In genomic region chr11:11621881-11622706, GRCh38 we compare ENCODE assay signal across 8 cellular contexts. TPM values are rescaled to one million over a fixed set of nuclear protein-coding genes. Genes with fewer than 3 reads are reported as not detected.
A peak's percentile ranks its signal among the peaks of the same experiment; 100 is the strongest.
DNase-seq lines count a peak whose midpoint lies in the region; ATAC-seq, FAIRE-seq and TF ChIP-seq lines count a peak whose summit lies in the region.

TSS of gene GALNT18 (minus strand) at chr11:11622005.

- no peaks in the 10 kb centered on the region for H3K9me3 Mint-ChIP-seq in T-cell

- POLR2A ChIA-PET in T-cell (lab: Charles Lee), result no interaction called here

- ATAC-seq in HG02759 (IDR thresholded peaks at IDR 0.05; ENCODE audit: unreplicated experiment) (peak; percentile 93), T-cell (replicated peaks in 1 of 4) (peak; percentile 82 to 97 (median 86))

- peak within 1 kb of the TSS; percentile 54 to 70 (median 69) for H3K4me3 Mint-ChIP-seq in T-cell

- intact Hi-C loops in ascending aorta (cut with DNase I), result loop anchor here (1.0 to 10.0 kb wide), 9 partner anchors 33 to 817 kb away; partner anchors contain the start of genes EIF4G2 and ZBED5

- peak; percentile 95 for DNase-seq in GM12892 (ENCODE audit: insufficient read length)
- peak; percentile 87 for DNase-seq in NCI-H128 (lab: John Stamatoyannopoulos, UW; ENCODE audit: unreplicated experiment)
- peak in 33 of 34 experiments; percentile 7 to 68 (median 46) for DNase-seq in T-cell
- DNase-seq in ascending aorta (ENCODE audit: low spot score in 2 of 2), result peak; percentile 36 to 94
- peak; percentile 83 for DNase-seq in right atrium auricular region (ENCODE audit: low spot score)
- peak; percentile 66 for DNase-seq in pulmonary artery endothelial cell (ENCODE audit: low read depth, low spot score)
- DNase-seq in urothelium cell line (ENCODE audit: low spot score), result peak; percentile 99

- H3K4me1 Mint-ChIP-seq in T-cell, result peaks cover 0 to 17% (median 11%) of the 10 kb centered on the region in 3 donors

- peak within 1 kb of the TSS; percentile 63 to 90 for H3K27ac ChIP-seq in ascending aorta
- H3K27ac ChIP-seq in right atrium auricular region, result peak within 1 kb of the TSS; percentile 82 to 84

- FAIRE-seq in GM12892 (lab: Jason Lieb, UNC) (peak; percentile 90), urothelium cell line (lab: Jason Lieb, UNC) (peak; percentile 98)

- H3K27me3 ChIP-seq in ascending aorta, result no peaks in the 10 kb centered on the region
- no peaks in the 10 kb centered on the region for H3K27me3 ChIP-seq in right atrium auricular region

- H3K36me3 Mint-ChIP-seq in T-cell, result no peaks in the 10 kb centered on the region

- CTCF ChIA-PET in T-cell (lab: Charles Lee), result interaction anchor here in 1 of 2 donors (0.6 kb wide), 1 partner anchor 1866 kb away, joined by 4 read pairs; no protein-coding TSS in a partner anchor

- H3K9me3 ChIP-seq in ascending aorta (no peaks in the 10 kb centered on the region), right atrium auricular region (no peaks in the 10 kb centered on the region)

- peaks cover 0 to 26% of the 10 kb centered on the region in 2 donors for H3K4me1 ChIP-seq in ascending aorta
- H3K4me1 ChIP-seq in right atrium auricular region, result peaks cover 0 to 39% of the 10 kb centered on the region in 2 donors

- H3K27me3 Mint-ChIP-seq in T-cell, result peaks cover 35 to 50% of the 10 kb centered on the region in 2 donors

- H3K4me3 ChIP-seq in ascending aorta, result peak within 1 kb of the TSS; percentile 62 to 92
- H3K4me3 ChIP-seq in right atrium auricular region, result peak within 1 kb of the TSS; percentile 60 to 78

- TF ChIP-seq CTCF in ascending aorta (IDR thresholded peaks at IDR 0.05) (peak; percentile 15 to 56 (median 45)), right atrium auricular region (IDR thresholded peaks at IDR 0.05) (peak; percentile 47 to 60)

- no peaks in the 10 kb centered on the region for H3K36me3 ChIP-seq in ascending aorta
- H3K36me3 ChIP-seq in right atrium auricular region, result no peaks in the 10 kb centered on the region

- H3K27ac Mint-ChIP-seq in T-cell, result no peak within 1 kb of the TSS

- TF ChIP-seq POLR2A in GM12892 (IDR thresholded peaks at IDR 0.05; ENCODE audit: low read depth, low read length), result peak; percentile 54; the same call in 1 of the 2 replicates

RNA-seq across cellular contexts. Expression of gene GALNT18, which starts in this region (rescaled TPM):
- 6.2 TPM for polyA plus RNA-seq in GM12892 (2012; ENCODE audit: missing spikeins)
- total RNA-seq in T-cell (under 1 TPM in 2 of 5 donors, not detected in 3; 0.10 to 0.15 TPM), ascending aorta (53.5 TPM), right atrium auricular region (10 to 100 TPM; 22.2 to 26.8 TPM), pulmonary artery endothelial cell (0.53 and 1.7 TPM in 2 replicates)

Comparison
In these comparisons a context has a peak if more than half of its experiments do, and no peak if none do; other contexts are left out.
1. Peak in every context shown above with its lines: DNase-seq, ATAC-seq, H3K4me3 ChIP-seq and H3K27ac ChIP-seq.
2. Peak in DNase-seq and ATAC-seq in T-cell; RNA of the gene not detected or under 1 TPM.
3. DNase-seq: peak in every context shown above with its lines; median percentile 99 in urothelium cell line; 95 in GM12892; 87 in NCI-H128; 83 in right atrium auricular region; 66 in pulmonary artery endothelial cell; 65 in ascending aorta; 46 in T-cell.